Comparison of ENCODE assay signal across 27 cellular contexts in genomic region chr3:54065551-54065950, GRCh38. TPM values are rescaled to one million over a fixed set of nuclear protein-coding genes. Genes with fewer than 3 reads are reported as not detected.
"Had no signal": no experiment of that assay in that cellular context is flagged by ENCODE, and none has a peak within 500 bp of the region (broad histone marks: within the 10 kb centered on the region; RNA-seq: fewer than 3 reads in every experiment).

No MANE protein-coding gene starts in this region.

- H3K27ac ChIP-seq: neural progenitor cell, ovary, parathyroid adenoma, psoas muscle, right lobe of liver, sigmoid colon, stomach, thoracic aorta, thyroid gland, tibial nerve, upper lobe of left lung, vagina had no signal

- H3K36me3 ChIP-seq: neural progenitor cell, ovary, right lobe of liver, sigmoid colon, stomach, thoracic aorta, thyroid gland, tibial nerve, upper lobe of left lung, vagina had no signal

- H3K9me3 Mint-ChIP-seq: stimulated activated effector memory CD8-positive, alpha-beta T cell treated with anti-CD3 and anti-CD28 coated beads, Interleukin-12 subunit alpha, Interleukin-12 subunit beta, amount 100 ng/mL, for 72 hours had no signal

- H3K79me2 ChIP-seq: parathyroid adenoma had no signal

- H3K36me3 Mint-ChIP-seq: neural progenitor cell; stimulated activated effector memory CD8-positive, alpha-beta T cell treated with anti-CD3 and anti-CD28 coated beads, Interleukin-12 subunit alpha, Interleukin-12 subunit beta, amount 100 ng/mL, for 72 hours; stimulated activated naive B cell treated with anti-CD40 and anti-IgM and Interleukin-4, amounts not matched to agents 10 μg/mL and 1 μg/mL and 100 μg/mL, for 72 hours had no signal

- H3K4me1 Mint-ChIP-seq: stimulated activated effector memory CD8-positive, alpha-beta T cell treated with anti-CD3 and anti-CD28 coated beads, Interleukin-12 subunit alpha, Interleukin-12 subunit beta, amount 100 ng/mL, for 72 hours had no signal

- DNase-seq: occipital lobe; ovary; posterior cingulate gyrus; psoas muscle; right cardiac atrium; right lobe of liver; sigmoid colon; small intestine; stimulated activated CD4-positive, alpha-beta T cell treated with anti-CD3 and anti-CD28 coated beads, Interleukin-15, amount 100 ng/mL, for 24 hours; stimulated activated CD4-positive, alpha-beta T cell treated with anti-CD3 and anti-CD28 coated beads, Interleukin-2, amount 100 ng/mL, for 24 hours; stimulated activated CD4-positive, alpha-beta T cell treated with anti-CD3 and anti-CD28 coated beads, Interleukin-2, amount 100 ng/mL, for 48 hours; stimulated activated CD4-positive, alpha-beta T cell treated with anti-CD3 and anti-CD28 coated beads, Interleukin-4, amount 100 ng/mL, for 24 hours; stimulated activated naive B cell treated with anti-CD40 and anti-IgM and Interleukin-4, amounts not matched to agents 10 μg/mL and 1 μg/mL and 100 μg/mL, for 72 hours; stimulated activated naive CD4-positive, alpha-beta T cell treated with Interleukin-2 at 50 U/mL for 16 hours; stomach; thyroid gland; trophoblast cell; upper lobe of left lung had no signal

- H2AFZ ChIP-seq: neural progenitor cell, parathyroid adenoma had no signal

- H3K27me3 ChIP-seq: neural progenitor cell, ovary, right lobe of liver, sigmoid colon, stomach, thyroid gland, tibial nerve, upper lobe of left lung, vagina had no signal

- H3K4me1 ChIP-seq: neural progenitor cell, parathyroid adenoma, psoas muscle, sigmoid colon, thyroid gland, tibial nerve, upper lobe of left lung, vagina had no signal

- H3K27ac Mint-ChIP-seq: natural killer cell treated with Interleukin-12 subunit alpha and Interleukin-12 subunit beta and Interleukin-15 and Interleukin-18, amount 100 ng/mL, for 72 hours; neural progenitor cell; progenitor cell of endocrine pancreas; stimulated activated effector memory CD8-positive, alpha-beta T cell treated with anti-CD3 and anti-CD28 coated beads, Interleukin-12 subunit alpha, Interleukin-12 subunit beta, amount 100 ng/mL, for 72 hours; stimulated activated naive B cell treated with anti-CD40 and anti-IgM and Interleukin-4, amounts not matched to agents 10 μg/mL and 1 μg/mL and 100 μg/mL, for 72 hours; stimulated activated naive CD8-positive, alpha-beta T cell treated with anti-CD3 and anti-CD28 coated beads, Interleukin-15, Interleukin-2, amounts not matched to agents 100 ng/mL and 50 ng/mL, for 24 hours had no signal

- H3K9me3 ChIP-seq: psoas muscle, right lobe of liver, thyroid gland had no signal

- H3K9ac ChIP-seq: neural progenitor cell, parathyroid adenoma had no signal

- H3K4me2 ChIP-seq: neural progenitor cell had no signal

- H3K4me3 Mint-ChIP-seq: natural killer cell treated with Interleukin-12 subunit alpha and Interleukin-12 subunit beta and Interleukin-15 and Interleukin-18, amount 100 ng/mL, for 72 hours; neural progenitor cell; stimulated activated effector memory CD8-positive, alpha-beta T cell treated with anti-CD3 and anti-CD28 coated beads, Interleukin-12 subunit alpha, Interleukin-12 subunit beta, amount 100 ng/mL, for 72 hours; stimulated activated naive B cell treated with anti-CD40 and anti-IgM and Interleukin-4, amounts not matched to agents 10 μg/mL and 1 μg/mL and 100 μg/mL, for 72 hours; stimulated activated naive CD8-positive, alpha-beta T cell treated with anti-CD3 and anti-CD28 coated beads, Interleukin-15, Interleukin-2, amounts not matched to agents 100 ng/mL and 50 ng/mL, for 24 hours had no signal

- H3K4me3 ChIP-seq: neural progenitor cell, ovary, psoas muscle, right lobe of liver, sigmoid colon, stomach, thoracic aorta, thyroid gland, tibial nerve, upper lobe of left lung, vagina had no signal

RNA-seq across cellular contexts. Expression of gene CACNA2D3, which starts 56.8 kb away (rescaled TPM):
- total RNA-seq: natural killer cell treated with Interleukin-12 subunit alpha and Interleukin-12 subunit beta and Interleukin-15 and Interleukin-18, amount 100 ng/mL, for 72 hours had no signal
